Comparison of ENCODE assay signal across 9 cellular contexts in the genomic region with DNA sequence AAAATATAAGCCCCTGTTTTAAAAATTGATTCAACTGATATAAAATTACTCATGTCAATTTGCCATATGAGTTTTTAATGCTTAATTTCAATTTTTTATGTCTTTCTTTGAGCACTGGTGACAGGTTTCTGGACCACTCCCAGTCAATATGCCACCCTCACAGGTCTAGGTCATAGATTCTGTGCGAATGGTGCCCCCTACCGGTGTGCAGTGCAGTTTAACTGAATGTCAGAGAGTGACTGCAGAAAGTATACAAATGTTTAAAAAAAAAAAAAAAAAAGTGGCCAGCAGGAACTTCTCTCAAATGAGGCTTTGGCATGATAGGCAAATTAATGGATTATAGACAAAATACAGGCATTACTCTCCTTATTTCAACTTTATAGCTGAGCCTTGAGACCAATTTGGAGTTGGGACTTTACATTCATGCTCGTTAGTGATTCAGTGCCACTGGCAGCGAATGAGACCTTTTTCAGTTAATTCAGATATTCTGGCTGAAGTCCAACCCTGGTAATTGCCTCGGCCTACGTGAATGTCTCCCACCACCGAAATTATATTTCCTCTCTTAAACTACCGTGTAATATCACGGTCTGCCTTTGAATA.
DNase-seq lines count a peak whose midpoint lies in the region; ATAC-seq, FAIRE-seq and TF ChIP-seq lines count a peak whose summit lies in the region.
"Had no signal": no experiment of that assay in that cellular context is flagged by ENCODE, and none has a peak within 500 bp of the region (broad histone marks: within the 10 kb centered on the region; RNA-seq: fewer than 3 reads in every experiment).

No MANE protein-coding gene starts in this region.

- no peaks in the 10 kb centered on the region for H3K27me3 ChIP-seq in DND-41 (ENCODE audit: insufficient read depth, low read length, poor library complexity)
- no peaks in the 10 kb centered on the region for H3K27me3 ChIP-seq in psoas muscle (ENCODE audit: insufficient read depth in 3 of 3, low read length in 2 of 3)
- H3K27me3 ChIP-seq: neutrophil had no signal

- H3K9me3 ChIP-seq in DND-41 (ENCODE audit: insufficient read depth, low read length, severe bottlenecking): no peaks in the 10 kb centered on the region
- H3K9me3 ChIP-seq in psoas muscle: no peaks in the 10 kb centered on the region
- H3K9me3 ChIP-seq: neutrophil had no signal

- no peaks in the 10 kb centered on the region for H3K79me2 ChIP-seq in DND-41 (ENCODE audit: insufficient read depth, low read length)

- no peak overlapping the region for H3K9ac ChIP-seq in DND-41 (ENCODE audit: low read depth, low read length)

- WGBS in psoas muscle, 3 donors: 39 to 42% (median 42%) methylated on average over 9 of the region's 9 CpGs

- H2AFZ ChIP-seq in DND-41 (ENCODE audit: low read depth, low read length): no peak overlapping the region

- FAIRE-seq in HTR-8/SVneo (lab: Jason Lieb, UNC): no peak

- peak; percentile 26 for DNase-seq in DND-41
- DNase-seq in HuH-7.5 (ENCODE audit: low spot score): peak; percentile 6
- peak; percentile 21 for DNase-seq in SK-N-DZ (ENCODE audit: low spot score)
- DNase-seq in globus pallidus (ENCODE audit: low spot score): peak; percentile 29
- peak; percentile 13 to 17 for DNase-seq in stimulated activated CD4-positive, alpha-beta T cell treated with anti-CD3 and anti-CD28 coated beads, Interleukin-2, amount 100 ng/mL, for 48 hours
- no peak for DNase-seq in psoas muscle
- no peak for DNase-seq in HTR-8/SVneo (ENCODE audit: insufficient read length, low spot score)

- H3K27ac ChIP-seq in DND-41 (ENCODE audit: low read length) (no peak overlapping the region), psoas muscle (no peak overlapping the region)
- H3K27ac ChIP-seq: neutrophil had no signal

- H3K4me2 ChIP-seq in DND-41 (ENCODE audit: insufficient read depth, low read length): no peak overlapping the region

- peak; percentile 42 for TF ChIP-seq CTCF in DND-41 (IDR thresholded peaks at IDR 0.05; ENCODE audit: borderline replicate concordance, extremely low read depth, low read length, poor library complexity, severe bottlenecking)
- TF ChIP-seq CTCF in psoas muscle (IDR thresholded peaks at IDR 0.05): no peak

- H3K4me3 ChIP-seq in DND-41 (ENCODE audit: low read depth in 1 of 2, low read length in 2 of 2) (no peak overlapping the region), psoas muscle (no peak overlapping the region)

- H3K36me3 ChIP-seq in DND-41 (ENCODE audit: insufficient read depth, low read length): no peaks in the 10 kb centered on the region
- H3K36me3 ChIP-seq in psoas muscle (ENCODE audit: insufficient read depth in 1 of 2, low read depth in 1 of 2): no peaks in the 10 kb centered on the region
- H3K36me3 ChIP-seq: neutrophil had no signal

- H4K20me1 ChIP-seq in DND-41 (ENCODE audit: insufficient read depth, low read length): no peaks in the 10 kb centered on the region

- intact Hi-C loops in psoas muscle (cut with DNase I): no loop called here

- H3K4me1 ChIP-seq in DND-41 (ENCODE audit: insufficient read depth, low read length): no peaks in the 10 kb centered on the region
- no peaks in the 10 kb centered on the region for H3K4me1 ChIP-seq in psoas muscle

- no peak for ATAC-seq in DND-41 (ENCODE audit: insufficient read depth, low read depth)
- ATAC-seq in GM18511 (IDR thresholded peaks at IDR 0.05; ENCODE audit: unreplicated experiment): no peak
- ATAC-seq in psoas muscle: no peak

Comparison
In these comparisons a context has a peak if more than half of its experiments do, and no peak if none do; other contexts are left out.
1. DNase-seq: peak in DND-41 (single experiment), HuH-7.5 (single experiment), SK-N-DZ (single experiment), globus pallidus (single experiment) and stimulated activated CD4-positive, alpha-beta T cell treated with anti-CD3 and anti-CD28 coated beads, Interleukin-2, amount 100 ng/mL, for 48 hours (2 of 2); none in psoas muscle (0 of 2) and HTR-8/SVneo (single experiment).